Comparison of ENCODE assay signal across 12 cellular contexts in the genomic region with DNA sequence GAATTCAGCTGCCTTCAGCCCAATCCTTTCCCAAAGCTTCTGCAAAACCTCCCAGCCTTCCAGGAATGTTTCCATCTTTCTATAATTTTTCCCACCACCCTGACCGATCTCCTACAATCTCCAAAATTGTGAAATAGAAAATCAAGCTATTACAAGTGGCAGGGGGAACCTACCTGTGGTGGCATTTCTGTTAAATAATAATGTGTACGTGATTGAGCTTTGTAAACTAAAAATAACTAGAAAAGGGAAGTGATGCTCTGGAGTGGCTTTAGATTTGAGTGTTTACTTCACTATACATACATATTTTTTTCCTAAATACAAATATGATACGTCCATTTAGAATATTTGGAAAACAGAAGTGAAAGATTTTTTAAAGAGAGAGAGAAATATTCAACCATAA.
DNase-seq lines count a peak whose midpoint lies in the region; ATAC-seq, FAIRE-seq and TF ChIP-seq lines count a peak whose summit lies in the region.
"Had no signal": no experiment of that assay in that cellular context is flagged by ENCODE, and none has a peak within 500 bp of the region (broad histone marks: within the 10 kb centered on the region; RNA-seq: fewer than 3 reads in every experiment).

No MANE protein-coding gene starts in this region.

- no peaks in the 10 kb centered on the region for H3K79me2 ChIP-seq in GM12878 (ENCODE audit: control insufficient read depth, insufficient read depth, low read length)

- peaks cover 2% of the 10 kb centered on the region for H3K9me3 Mint-ChIP-seq in activated CD4-positive, alpha-beta memory T cell treated with anti-CD3 and anti-CD28 coated beads, Interleukin-2, amount 10 ng/mL, durations not matched to agents 7 days and 5 days
- H3K9me3 Mint-ChIP-seq: activated CD8-positive, alpha-beta T cell treated with anti-CD3 and anti-CD28 coated beads for 36 hours had no signal

- no peak for TF ChIP-seq POLR2A in GM12878 (IDR thresholded peaks at IDR 0.05; ENCODE audit: low read depth, low read length)

- H2AFZ ChIP-seq in GM12878 (ENCODE audit: control insufficient read depth, low read depth, low read length) = peak overlapping the region; percentile 80

- POLR2A ChIA-PET in GM12878 (lab: Charles Lee) = interaction anchor here (0.9 to 3.5 kb wide), 5 partner anchors 40 to 209 kb away, joined by 3 to 21 read pairs (median 6); no protein-coding TSS in a partner anchor
- POLR2A ChIA-PET in activated CD4-positive, alpha-beta memory T cell treated with anti-CD3 and anti-CD28 coated beads, Interleukin-2, amount 10 ng/mL, durations not matched to agents 7 days and 5 days (lab: Charles Lee) = no interaction called here

- peak overlapping the region; percentile 62; the same call in 1 of the 2 replicates for H3K4me2 ChIP-seq in GM12878 (ENCODE audit: control insufficient read depth, insufficient read depth)

- WGBS in GM12878 (ENCODE audit: insufficient coverage, insufficient replicate concordance, low lambda C conversion rate, missing lambda C conversion rate) = 0% methylated on average over 3 of the region's 3 CpGs

- no peaks in the 10 kb centered on the region for H3K4me1 Mint-ChIP-seq in activated CD4-positive, alpha-beta memory T cell treated with anti-CD3 and anti-CD28 coated beads, Interleukin-2, amount 10 ng/mL, durations not matched to agents 7 days and 5 days

- no peaks in the 10 kb centered on the region for H3K27me3 Mint-ChIP-seq in activated CD4-positive, alpha-beta memory T cell treated with anti-CD3 and anti-CD28 coated beads, Interleukin-2, amount 10 ng/mL, durations not matched to agents 7 days and 5 days
- H3K27me3 Mint-ChIP-seq: activated CD8-positive, alpha-beta T cell treated with anti-CD3 and anti-CD28 coated beads for 36 hours had no signal

- no peak for TF ChIP-seq CTCF in GM12878 (IDR thresholded peaks at IDR 0.05 in 2 of 3, conservative IDR thresholded peaks at IDR 0.05 in 1 of 3; ENCODE audit: control insufficient read depth in 2 of 3, extremely low read depth in 1 of 3, insufficient read depth in 1 of 3, low read depth in 3 of 3, low read length in 3 of 3)

- CTCF ChIA-PET in GM12878 (lab: Yijun Ruan, JAX) = interaction anchor here (0.8 to 1.7 kb wide), 6 partner anchors 31 to 59 kb away, joined by 3 to 14 read pairs (median 3); no protein-coding TSS in a partner anchor
- CTCF ChIA-PET in activated CD4-positive, alpha-beta memory T cell treated with anti-CD3 and anti-CD28 coated beads, Interleukin-2, amount 10 ng/mL, durations not matched to agents 7 days and 5 days (lab: Charles Lee) = no interaction called here

- ATAC-seq in GM18873 (IDR thresholded peaks at IDR 0.05; ENCODE audit: low FRiP score, unreplicated experiment) (peak; percentile 60), GM21619 (IDR thresholded peaks at IDR 0.05; ENCODE audit: unreplicated experiment) (peak; percentile 73), HG03103 (IDR thresholded peaks at IDR 0.05; ENCODE audit: low read depth, unreplicated experiment) (peak; percentile 73), GM12878 (peak; percentile 73)
- ATAC-seq: activated CD8-positive, alpha-beta T cell treated with anti-CD3 and anti-CD28 coated beads for 36 hours; sciatic nerve had no signal

- no peaks in the 10 kb centered on the region for H3K36me3 Mint-ChIP-seq in activated CD4-positive, alpha-beta memory T cell treated with anti-CD3 and anti-CD28 coated beads, Interleukin-2, amount 10 ng/mL, durations not matched to agents 7 days and 5 days (ENCODE audit: low read depth)

- no peak overlapping the region for H3K4me3 Mint-ChIP-seq in activated CD4-positive, alpha-beta memory T cell treated with anti-CD3 and anti-CD28 coated beads, Interleukin-2, amount 10 ng/mL, durations not matched to agents 7 days and 5 days
- H3K4me3 Mint-ChIP-seq: activated CD8-positive, alpha-beta T cell treated with anti-CD3 and anti-CD28 coated beads for 36 hours had no signal

- H4K20me1 ChIP-seq in GM12878 (ENCODE audit: control insufficient read depth, insufficient read depth) = no peaks in the 10 kb centered on the region

- intact Hi-C loops in GM12878 (cut with micrococcal nuclease; ENCODE audit: unreplicated experiment) = loop anchor here (1.0 to 5.0 kb wide), 4 partner anchors 42 to 208 kb away; no protein-coding TSS in a partner anchor

- DNase-seq in GM12878 (ENCODE audit: low read depth, low spot score) = peak; percentile 67
- DNase-seq in activated CD4-positive, alpha-beta memory T cell treated with anti-CD3 and anti-CD28 coated beads, Interleukin-2, amount 10 ng/mL, durations not matched to agents 7 days and 5 days = no peak
- DNase-seq in NCI-H146 (lab: John Stamatoyannopoulos, UW) = no peak
- no peak for DNase-seq in 8988T
- no peak for DNase-seq in HPDE6-E6E7 (ENCODE audit: extremely low spot score)
- DNase-seq: activated CD8-positive, alpha-beta T cell treated with anti-CD3 and anti-CD28 coated beads for 36 hours; NCI-H226; SJCRH30 had no signal

- peak; percentile 31 for TF ChIP-seq RAD21 in GM12878 (IDR thresholded peaks at IDR 0.05; ENCODE audit: insufficient read depth, low read depth, low read length)

- peaks cover 22% of the 10 kb centered on the region for H3K9me3 ChIP-seq in GM12878 (replicated peaks; ENCODE audit: control insufficient read depth, insufficient read depth, low read length)
- H3K9me3 ChIP-seq: SJCRH30 had no signal

- H3K36me3 ChIP-seq in GM12878 (ENCODE audit: control insufficient read depth in 2 of 2, insufficient read depth in 2 of 2, low read length in 1 of 2) = no peaks in the 10 kb centered on the region
- H3K36me3 ChIP-seq: SJCRH30 had no signal

- in situ Hi-C loops in GM12878 (cut with MboI) = no loop called here

- BruUV-seq in GM12878 (replicated peaks; lab: Mats Ljungman, UMichigan) = no TSS peak

- RAD21 ChIA-PET in GM12878 (lab: Charles Lee; ENCODE audit: unreplicated experiment) = interaction anchor here (0.7 to 6.3 kb wide), 10 partner anchors 36 to 209 kb away, joined by 3 to 189 read pairs (median 5); no protein-coding TSS in a partner anchor

- SMC1A ChIA-PET in GM12878 (lab: Charles Lee; ENCODE audit: uncharacterized antibody, unreplicated experiment) = interaction anchor here (0.5 to 6.1 kb wide), 17 partner anchors 11 to 579 kb away, joined by 3 to 122 read pairs (median 3); no protein-coding TSS in a partner anchor

- H3K4me1 ChIP-seq in GM12878 (ENCODE audit: control insufficient read depth, insufficient read depth, low read length) = peaks cover 21% of the 10 kb centered on the region

- TF ChIP-seq EP300 in GM12878 (IDR thresholded peaks at IDR 0.05; ENCODE audit: borderline replicate concordance in 1 of 2, control insufficient read depth in 1 of 2, low read depth in 2 of 2, low read length in 2 of 2) = peak; percentile 96 to 98

- peak overlapping the region; percentile 93 for H3K27ac ChIP-seq in GM12878 (ENCODE audit: control insufficient read depth, insufficient read depth)
- H3K27ac ChIP-seq: SJCRH30 had no signal

- no peak overlapping the region for H3K9ac ChIP-seq in GM12878 (ENCODE audit: control insufficient read depth, insufficient read depth, low read length)

- H3K4me3 ChIP-seq in GM12878 = peak overlapping the region; percentile 38; the same call in 1 of the 2 replicates
- H3K4me3 ChIP-seq: SJCRH30 had no signal

- H3K27me3 ChIP-seq in GM12878 (replicated peaks in 1 of 2; ENCODE audit: control insufficient read depth in 2 of 2, insufficient read depth in 2 of 2, low read length in 1 of 2) = no peaks in the 10 kb centered on the region
- H3K27me3 ChIP-seq: SJCRH30 had no signal

- no peak overlapping the region for H3K27ac Mint-ChIP-seq in activated CD4-positive, alpha-beta memory T cell treated with anti-CD3 and anti-CD28 coated beads, Interleukin-2, amount 10 ng/mL, durations not matched to agents 7 days and 5 days
- H3K27ac Mint-ChIP-seq: activated CD8-positive, alpha-beta T cell treated with anti-CD3 and anti-CD28 coated beads for 36 hours had no signal

- FAIRE-seq in GM12878 (lab: Jason Lieb, UNC) = peak; percentile 31

TF ChIP-seq in GM12878, 131 proteins besides CTCF, POLR2A, EP300 and RAD21 (continues in another document):
- TF ChIP-seq FOXM1 (IDR thresholded peaks at IDR 0.05; ENCODE audit: low read depth, low read length) = peak; percentile 95; the same call in 1 of the 2 replicates
- peak; percentile 55; the same call in 1 of the 2 replicates for TF ChIP-seq CBX5 (IDR thresholded peaks at IDR 0.05; ENCODE audit: low read depth)
- peak; percentile 56; the same call in 1 of the 2 replicates for TF ChIP-seq PML (IDR thresholded peaks at IDR 0.05; ENCODE audit: low read length)
- no peak for TF ChIP-seq ZZZ3 (IDR thresholded peaks at IDR 0.05; ENCODE audit: control insufficient read depth, insufficient read length, low read depth)
- no peak for TF ChIP-seq SIN3A (IDR thresholded peaks at IDR 0.05; ENCODE audit: low read depth, low read length)
- TF ChIP-seq SPI1 (IDR thresholded peaks at IDR 0.05; ENCODE audit: borderline replicate concordance, insufficient read depth, low read depth, low read length) = peak; percentile 98
- TF ChIP-seq PAX5 (IDR thresholded peaks at IDR 0.05; ENCODE audit: borderline replicate concordance, low read depth, low read length) = peak; percentile 60; the same call in 1 of the 2 replicates
- TF ChIP-seq SREBF2 (IDR thresholded peaks at IDR 0.05; ENCODE audit: low read length) = no peak
- peak; percentile 55; the same call in 1 of the 2 replicates for TF ChIP-seq CHD2 (IDR thresholded peaks at IDR 0.05; ENCODE audit: borderline replicate concordance, low read depth, low read length)
- no peak for TF ChIP-seq RCOR1 (conservative IDR thresholded peaks at IDR 0.05; ENCODE audit: low read depth, low read length)
- no peak for TF ChIP-seq NR2C2 (IDR thresholded peaks at IDR 0.05; ENCODE audit: borderline replicate concordance, control insufficient read depth, insufficient read length, low read depth)
- peak; percentile 94 for TF ChIP-seq IRF4 (IDR thresholded peaks at IDR 0.05; ENCODE audit: low read depth, low read length)
- 0 out of 2 replicates have a peak, but pooled peaks have one; percentile 14 for TF ChIP-seq NR2F1 (conservative IDR thresholded peaks at IDR 0.05)
- TF ChIP-seq POU2F2 (IDR thresholded peaks at IDR 0.05; ENCODE audit: borderline replicate concordance, low read depth, low read length) = no peak
- no peak for TF ChIP-seq RELA (IDR thresholded peaks at IDR 0.05; ENCODE audit: borderline replicate concordance, partially characterized antibody)
